In genomic region chr5:32713396-32714381, GRCh38 we compare ENCODE assay signal across 7 cellular contexts. TPM values are rescaled to one million over a fixed set of nuclear protein-coding genes. Genes with fewer than 3 reads are reported as not detected.
DNase-seq lines count a peak whose midpoint lies in the region; ATAC-seq and TF ChIP-seq lines count a peak whose summit lies in the region.

No MANE protein-coding gene starts in this region.

- no peak for TF ChIP-seq POLR2A in body of pancreas (IDR thresholded peaks at IDR 0.05)
- no peak for TF ChIP-seq POLR2A in gastroesophageal sphincter (IDR thresholded peaks at IDR 0.05)

- TF ChIP-seq CTCF in body of pancreas (IDR thresholded peaks at IDR 0.05) (no peak), MM.1S (IDR thresholded peaks at IDR 0.05; ENCODE audit: low read length) (no peak), gastroesophageal sphincter (IDR thresholded peaks at IDR 0.05) (no peak)

- H4K20me1 ChIP-seq in MM.1S (ENCODE audit: insufficient read depth, low read length) = no peaks in the 10 kb centered on the region

- H3K36me3 Mint-ChIP-seq in stimulated activated naive B cell treated with anti-CD40 and anti-IgM and Interleukin-4, amounts not matched to agents 10 μg/mL and 1 μg/mL and 100 μg/mL, for 72 hours = no peaks in the 10 kb centered on the region

- H3K9me2 ChIP-seq in MM.1S (replicated peaks; ENCODE audit: insufficient read depth, low read length) = no peaks in the 10 kb centered on the region

- H3F3A ChIP-seq in MM.1S (ENCODE audit: insufficient read depth, low read length) = no peaks in the 10 kb centered on the region

- H3K9me3 ChIP-seq in body of pancreas (no peaks in the 10 kb centered on the region), MM.1S (replicated peaks; ENCODE audit: insufficient read depth, low read length) (no peaks in the 10 kb centered on the region), gastroesophageal sphincter (peaks cover 0 to 8% (median 0%) of the 10 kb centered on the region in 3 donors)

- H3K4me2 ChIP-seq in MM.1S (ENCODE audit: low read depth, low read length) = no peak overlapping the region

- 2 to 25% methylated on average over 5 to 63 of the region's 65 CpGs for WGBS in body of pancreas, 2 donors
- WGBS in gastroesophageal sphincter (ENCODE audit: low coverage in 1 of 2), 2 donors = 11 to 28% methylated on average over 9 to 12 of the region's 65 CpGs

- H3K9ac ChIP-seq in MM.1S (ENCODE audit: low read length) = no peak overlapping the region

- no peaks in the 10 kb centered on the region for H3K79me2 ChIP-seq in MM.1S (ENCODE audit: low read length)

- H3K4me1 ChIP-seq in body of pancreas (peaks cover 29% of the 10 kb centered on the region), MM.1S (ENCODE audit: low read length) (no peaks in the 10 kb centered on the region), gastroesophageal sphincter (peaks cover 0 to 37% (median 20%) of the 10 kb centered on the region in 3 donors)

- no peak overlapping the region for H2AFZ ChIP-seq in MM.1S (ENCODE audit: low read length)

- H3K27me3 Mint-ChIP-seq in stimulated activated naive B cell treated with anti-CD40 and anti-IgM and Interleukin-4, amounts not matched to agents 10 μg/mL and 1 μg/mL and 100 μg/mL, for 72 hours = peaks cover 66 to 84% of the 10 kb centered on the region in 2 donors

- H3K36me3 ChIP-seq in body of pancreas (replicated peaks in 1 of 2; ENCODE audit: insufficient read depth in 1 of 2, low read depth in 2 of 2) = no peaks in the 10 kb centered on the region
- no peaks in the 10 kb centered on the region for H3K36me3 ChIP-seq in MM.1S (replicated peaks; ENCODE audit: insufficient read depth, low read length)
- H3K36me3 ChIP-seq in gastroesophageal sphincter = no peaks in the 10 kb centered on the region

- H3K27ac Mint-ChIP-seq in stimulated activated naive B cell treated with anti-CD40 and anti-IgM and Interleukin-4, amounts not matched to agents 10 μg/mL and 1 μg/mL and 100 μg/mL, for 72 hours = peak overlapping the region; percentile 89

- H3K27ac ChIP-seq in body of pancreas (no peak overlapping the region), MM.1S (ENCODE audit: low read length) (no peak overlapping the region), gastroesophageal sphincter (no peak overlapping the region)

- peak overlapping the region; percentile 23 to 76 for H3K4me3 Mint-ChIP-seq in stimulated activated naive B cell treated with anti-CD40 and anti-IgM and Interleukin-4, amounts not matched to agents 10 μg/mL and 1 μg/mL and 100 μg/mL, for 72 hours

- H3K27me3 ChIP-seq in body of pancreas (peaks cover 0 to 5% of the 10 kb centered on the region in 2 donors), MM.1S (replicated peaks; ENCODE audit: insufficient read depth, low read length) (no peaks in the 10 kb centered on the region; the same call in 1 of the 2 replicates), gastroesophageal sphincter (peaks cover 40% of the 10 kb centered on the region)

- H3K9me3 Mint-ChIP-seq in stimulated activated naive B cell treated with anti-CD40 and anti-IgM and Interleukin-4, amounts not matched to agents 10 μg/mL and 1 μg/mL and 100 μg/mL, for 72 hours = peaks cover 0 to 9% of the 10 kb centered on the region in 2 donors

- no peak for TF ChIP-seq EP300 in gastroesophageal sphincter (IDR thresholded peaks at IDR 0.05)

- ATAC-seq in body of pancreas (no peak), GM18858 (IDR thresholded peaks at IDR 0.05; ENCODE audit: unreplicated experiment) (no peak), gastroesophageal sphincter (no peak)
- ATAC-seq in stimulated activated naive B cell treated with anti-CD40 and anti-IgM and Interleukin-4, amounts not matched to agents 10 μg/mL and 1 μg/mL and 100 μg/mL, for 72 hours (replicated peaks) = no peak

- intact Hi-C loops in body of pancreas (cut with DNase I) = no loop called here

- H3K4me3 ChIP-seq in body of pancreas (no peak overlapping the region), MM.1S (ENCODE audit: low read length) (no peak overlapping the region), gastroesophageal sphincter (peak overlapping the region in 1 of 2 donors; percentile 64)

- DNase-seq in HPDE6-E6E7 (ENCODE audit: extremely low spot score) (peak; percentile 36), body of pancreas (peak in 3 of 4 donors; percentile 16 to 20 (median 18)), iPS-NIHi7 (ENCODE audit: extremely low spot score) (peak; percentile 75), MM.1S (no peak)
- DNase-seq in stimulated activated naive B cell treated with anti-CD40 and anti-IgM and Interleukin-4, amounts not matched to agents 10 μg/mL and 1 μg/mL and 100 μg/mL, for 72 hours = no peak

- H3K4me1 Mint-ChIP-seq in stimulated activated naive B cell treated with anti-CD40 and anti-IgM and Interleukin-4, amounts not matched to agents 10 μg/mL and 1 μg/mL and 100 μg/mL, for 72 hours = peaks cover 25 to 46% of the 10 kb centered on the region in 2 donors

RNA-seq across cellular contexts. Expression of gene NPR3, which starts 2.6 kb away (rescaled TPM):
- 1 to 10 TPM; 2.6 to 4.7 TPM for total RNA-seq in body of pancreas
- total RNA-seq in gastroesophageal sphincter = 1 to 10 TPM in 3 of 4 donors, under 1 TPM in 1; 0.81 to 4.9 (median 1.3) TPM

Comparison
In these comparisons a context has a peak if more than half of its experiments do, and no peak if none do; other contexts are left out.
1. DNase-seq: peak in HPDE6-E6E7 (single experiment), body of pancreas (3 of 4) and iPS-NIHi7 (single experiment); none in stimulated activated naive B cell treated with anti-CD40 and anti-IgM and Interleukin-4, amounts not matched to agents 10 μg/mL and 1 μg/mL and 100 μg/mL, for 72 hours (single experiment) and MM.1S (single experiment).